In the genomic region with DNA sequence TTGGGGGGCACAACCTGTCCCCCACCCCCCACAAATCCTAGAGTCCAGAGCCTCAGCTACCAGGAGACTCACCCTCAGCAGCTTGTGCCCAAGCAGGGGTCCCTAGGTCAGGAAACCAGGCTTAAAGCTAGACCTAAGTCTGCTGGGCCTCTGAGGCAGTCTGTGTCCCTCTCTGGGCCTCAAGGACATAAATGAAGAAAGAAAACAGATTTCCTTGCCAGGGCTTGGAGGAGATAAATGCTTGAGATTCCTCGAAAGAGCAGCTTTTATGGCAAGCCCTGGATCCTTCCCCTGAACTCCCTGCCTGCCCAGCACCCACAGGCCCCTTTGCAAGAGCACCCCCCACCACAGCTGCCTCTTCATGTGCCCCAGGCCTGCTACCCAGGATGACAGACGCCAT, we compare ENCODE assay signal across 1 cellular context.
A peak's percentile ranks its signal among the peaks of the same experiment; 100 is the strongest.
TF ChIP-seq lines count a peak whose summit lies in the region.

No MANE protein-coding gene starts in this region.

TF ChIP-seq in H1, 55 proteins besides CTCF, POLR2A, EP300 and RAD21:
- TF ChIP-seq USF2 (IDR thresholded peaks at IDR 0.05; ENCODE audit: low read length) (no peak), SUZ12 (IDR thresholded peaks at IDR 0.05; ENCODE audit: low read length) (0 out of 2 replicates have a peak, but pooled peaks have one; percentile 22), EZH2 (IDR thresholded peaks at IDR 0.05; ENCODE audit: low read depth, low read length, severe bottlenecking) (no peak), PHF8 (conservative IDR thresholded peaks at IDR 0.05; ENCODE audit: low read depth, low read length) (no peak)
